1 cellular context compared by ENCODE assay signal in the genomic region with DNA sequence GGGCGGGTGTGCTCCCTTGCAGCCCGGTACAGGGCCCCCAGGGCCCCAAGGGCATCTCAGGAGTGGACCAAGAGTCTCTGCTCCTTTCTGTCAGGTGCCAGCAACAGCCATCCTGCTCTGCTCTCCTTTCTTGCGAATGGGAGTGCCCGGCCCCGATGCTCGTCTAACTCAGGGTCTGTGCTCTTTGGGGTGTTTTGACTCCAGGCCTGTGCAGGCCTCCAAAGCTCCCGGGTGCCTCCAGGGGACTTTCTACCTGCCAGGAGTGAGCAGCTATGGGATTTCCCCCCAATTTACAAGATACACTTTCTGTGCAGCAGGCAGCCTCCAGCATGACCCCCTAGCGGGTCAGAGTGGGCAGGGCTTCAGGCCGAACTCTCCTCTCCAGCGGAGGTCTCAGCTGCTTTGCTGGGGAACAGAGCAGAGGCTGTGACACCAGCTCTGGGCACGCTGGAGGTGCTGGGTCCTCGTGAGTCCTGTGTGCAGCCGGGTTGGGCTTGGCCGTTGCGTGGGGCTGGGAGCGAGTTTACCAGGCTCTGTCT.
TF ChIP-seq lines count a peak whose summit lies in the region.

No MANE protein-coding gene starts in this region.

TF ChIP-seq in HEK293, 187 proteins besides CTCF, POLR2A, EP300 and RAD21 (continued from another document):
- TF ChIP-seq, protein P1, sequence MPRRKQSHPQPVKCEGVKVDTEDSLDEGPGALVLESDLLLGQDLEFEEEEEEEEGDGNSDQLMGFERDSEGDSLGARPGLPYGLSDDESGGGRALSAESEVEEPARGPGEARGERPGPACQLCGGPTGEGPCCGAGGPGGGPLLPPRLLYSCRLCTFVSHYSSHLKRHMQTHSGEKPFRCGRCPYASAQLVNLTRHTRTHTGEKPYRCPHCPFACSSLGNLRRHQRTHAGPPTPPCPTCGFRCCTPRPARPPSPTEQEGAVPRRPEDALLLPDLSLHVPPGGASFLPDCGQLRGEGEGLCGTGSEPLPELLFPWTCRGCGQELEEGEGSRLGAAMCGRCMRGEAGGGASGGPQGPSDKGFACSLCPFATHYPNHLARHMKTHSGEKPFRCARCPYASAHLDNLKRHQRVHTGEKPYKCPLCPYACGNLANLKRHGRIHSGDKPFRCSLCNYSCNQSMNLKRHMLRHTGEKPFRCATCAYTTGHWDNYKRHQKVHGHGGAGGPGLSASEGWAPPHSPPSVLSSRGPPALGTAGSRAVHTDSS (tag by site-specific recombination; IDR thresholded peaks at IDR 0.05) = no peak
- TF ChIP-seq, protein P2, sequence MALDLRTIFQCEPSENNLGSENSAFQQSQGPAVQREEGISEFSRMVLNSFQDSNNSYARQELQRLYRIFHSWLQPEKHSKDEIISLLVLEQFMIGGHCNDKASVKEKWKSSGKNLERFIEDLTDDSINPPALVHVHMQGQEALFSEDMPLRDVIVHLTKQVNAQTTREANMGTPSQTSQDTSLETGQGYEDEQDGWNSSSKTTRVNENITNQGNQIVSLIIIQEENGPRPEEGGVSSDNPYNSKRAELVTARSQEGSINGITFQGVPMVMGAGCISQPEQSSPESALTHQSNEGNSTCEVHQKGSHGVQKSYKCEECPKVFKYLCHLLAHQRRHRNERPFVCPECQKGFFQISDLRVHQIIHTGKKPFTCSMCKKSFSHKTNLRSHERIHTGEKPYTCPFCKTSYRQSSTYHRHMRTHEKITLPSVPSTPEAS (tag by site-specific recombination; IDR thresholded peaks at IDR 0.05) = no peak
- TF ChIP-seq ZNF341 (tag by site-specific recombination; IDR thresholded peaks at IDR 0.05; ENCODE audit: low read depth) (peak; percentile 58; the same call in 1 of the 2 replicates), ZSCAN23 (tag by site-specific recombination; IDR thresholded peaks at IDR 0.05) (no peak), ZBTB20 (tag by site-specific recombination; IDR thresholded peaks at IDR 0.05) (peak; percentile 47; the same call in 1 of the 2 replicates), GLIS1 (tag by site-specific recombination; IDR thresholded peaks at IDR 0.05) (peak; percentile 99), KLF10 (tag by site-specific recombination; IDR thresholded peaks at IDR 0.05) (no peak), ZNF600 (tag by site-specific recombination; IDR thresholded peaks at IDR 0.05) (0 out of 2 replicates have a peak, but pooled peaks have one; percentile 36), GLIS2 (tag by site-specific recombination; IDR thresholded peaks at IDR 0.05) (peak; percentile 72), ZNF426 (tag by site-specific recombination; IDR thresholded peaks at IDR 0.05) (no peak)
- TF ChIP-seq, protein P3, sequence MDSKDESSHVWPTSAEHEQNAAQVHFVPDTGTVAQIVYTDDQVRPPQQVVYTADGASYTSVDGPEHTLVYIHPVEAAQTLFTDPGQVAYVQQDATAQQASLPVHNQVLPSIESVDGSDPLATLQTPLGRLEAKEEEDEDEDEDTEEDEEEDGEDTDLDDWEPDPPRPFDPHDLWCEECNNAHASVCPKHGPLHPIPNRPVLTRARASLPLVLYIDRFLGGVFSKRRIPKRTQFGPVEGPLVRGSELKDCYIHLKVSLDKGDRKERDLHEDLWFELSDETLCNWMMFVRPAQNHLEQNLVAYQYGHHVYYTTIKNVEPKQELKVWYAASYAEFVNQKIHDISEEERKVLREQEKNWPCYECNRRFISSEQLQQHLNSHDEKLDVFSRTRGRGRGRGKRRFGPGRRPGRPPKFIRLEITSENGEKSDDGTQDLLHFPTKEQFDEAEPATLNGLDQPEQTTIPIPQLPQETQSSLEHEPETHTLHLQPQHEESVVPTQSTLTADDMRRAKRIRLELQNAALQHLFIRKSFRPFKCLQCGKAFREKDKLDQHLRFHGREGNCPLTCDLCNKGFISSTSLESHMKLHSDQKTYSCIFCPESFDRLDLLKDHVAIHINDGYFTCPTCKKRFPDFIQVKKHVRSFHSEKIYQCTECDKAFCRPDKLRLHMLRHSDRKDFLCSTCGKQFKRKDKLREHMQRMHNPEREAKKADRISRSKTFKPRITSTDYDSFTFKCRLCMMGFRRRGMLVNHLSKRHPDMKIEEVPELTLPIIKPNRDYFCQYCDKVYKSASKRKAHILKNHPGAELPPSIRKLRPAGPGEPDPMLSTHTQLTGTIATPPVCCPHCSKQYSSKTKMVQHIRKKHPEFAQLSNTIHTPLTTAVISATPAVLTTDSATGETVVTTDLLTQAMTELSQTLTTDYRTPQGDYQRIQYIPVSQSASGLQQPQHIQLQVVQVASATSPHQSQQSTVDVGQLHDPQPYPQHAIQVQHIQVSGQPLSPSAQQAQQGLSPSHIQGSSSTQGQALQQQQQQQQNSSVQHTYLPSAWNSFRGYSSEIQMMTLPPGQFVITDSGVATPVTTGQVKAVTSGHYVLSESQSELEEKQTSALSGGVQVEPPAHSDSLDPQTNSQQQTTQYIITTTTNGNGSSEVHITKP (tag by site-specific recombination; IDR thresholded peaks at IDR 0.05) = peak; percentile 19; the same call in 1 of the 2 replicates
- TF ChIP-seq, protein P4, sequence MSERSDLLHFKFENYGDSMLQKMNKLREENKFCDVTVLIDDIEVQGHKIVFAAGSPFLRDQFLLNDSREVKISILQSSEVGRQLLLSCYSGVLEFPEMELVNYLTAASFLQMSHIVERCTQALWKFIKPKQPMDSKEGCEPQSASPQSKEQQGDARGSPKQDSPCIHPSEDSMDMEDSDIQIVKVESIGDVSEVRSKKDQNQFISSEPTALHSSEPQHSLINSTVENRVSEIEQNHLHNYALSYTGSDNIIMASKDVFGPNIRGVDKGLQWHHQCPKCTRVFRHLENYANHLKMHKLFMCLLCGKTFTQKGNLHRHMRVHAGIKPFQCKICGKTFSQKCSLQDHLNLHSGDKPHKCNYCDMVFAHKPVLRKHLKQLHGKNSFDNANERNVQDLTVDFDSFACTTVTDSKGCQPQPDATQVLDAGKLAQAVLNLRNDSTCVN (tag by site-specific recombination; optimal IDR thresholded peaks at IDR 0.05) = peak; percentile 13
- TF ChIP-seq, protein P5, sequence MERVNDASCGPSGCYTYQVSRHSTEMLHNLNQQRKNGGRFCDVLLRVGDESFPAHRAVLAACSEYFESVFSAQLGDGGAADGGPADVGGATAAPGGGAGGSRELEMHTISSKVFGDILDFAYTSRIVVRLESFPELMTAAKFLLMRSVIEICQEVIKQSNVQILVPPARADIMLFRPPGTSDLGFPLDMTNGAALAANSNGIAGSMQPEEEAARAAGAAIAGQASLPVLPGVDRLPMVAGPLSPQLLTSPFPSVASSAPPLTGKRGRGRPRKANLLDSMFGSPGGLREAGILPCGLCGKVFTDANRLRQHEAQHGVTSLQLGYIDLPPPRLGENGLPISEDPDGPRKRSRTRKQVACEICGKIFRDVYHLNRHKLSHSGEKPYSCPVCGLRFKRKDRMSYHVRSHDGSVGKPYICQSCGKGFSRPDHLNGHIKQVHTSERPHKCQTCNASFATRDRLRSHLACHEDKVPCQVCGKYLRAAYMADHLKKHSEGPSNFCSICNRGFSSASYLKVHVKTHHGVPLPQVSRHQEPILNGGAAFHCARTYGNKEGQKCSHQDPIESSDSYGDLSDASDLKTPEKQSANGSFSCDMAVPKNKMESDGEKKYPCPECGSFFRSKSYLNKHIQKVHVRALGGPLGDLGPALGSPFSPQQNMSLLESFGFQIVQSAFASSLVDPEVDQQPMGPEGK (tag by site-specific recombination; IDR thresholded peaks at IDR 0.05) = 0 out of 2 replicates have a peak, but pooled peaks have one; percentile 34
- TF ChIP-seq, protein P6, sequence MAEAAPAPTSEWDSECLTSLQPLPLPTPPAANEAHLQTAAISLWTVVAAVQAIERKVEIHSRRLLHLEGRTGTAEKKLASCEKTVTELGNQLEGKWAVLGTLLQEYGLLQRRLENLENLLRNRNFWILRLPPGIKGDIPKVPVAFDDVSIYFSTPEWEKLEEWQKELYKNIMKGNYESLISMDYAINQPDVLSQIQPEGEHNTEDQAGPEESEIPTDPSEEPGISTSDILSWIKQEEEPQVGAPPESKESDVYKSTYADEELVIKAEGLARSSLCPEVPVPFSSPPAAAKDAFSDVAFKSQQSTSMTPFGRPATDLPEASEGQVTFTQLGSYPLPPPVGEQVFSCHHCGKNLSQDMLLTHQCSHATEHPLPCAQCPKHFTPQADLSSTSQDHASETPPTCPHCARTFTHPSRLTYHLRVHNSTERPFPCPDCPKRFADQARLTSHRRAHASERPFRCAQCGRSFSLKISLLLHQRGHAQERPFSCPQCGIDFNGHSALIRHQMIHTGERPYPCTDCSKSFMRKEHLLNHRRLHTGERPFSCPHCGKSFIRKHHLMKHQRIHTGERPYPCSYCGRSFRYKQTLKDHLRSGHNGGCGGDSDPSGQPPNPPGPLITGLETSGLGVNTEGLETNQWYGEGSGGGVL (tag by site-specific recombination; IDR thresholded peaks at IDR 0.05) = no peak
TF ChIP-seq in HEK293: peak in this region for 12.
